1 cellular context compared by ENCODE assay signal in the genomic region with DNA sequence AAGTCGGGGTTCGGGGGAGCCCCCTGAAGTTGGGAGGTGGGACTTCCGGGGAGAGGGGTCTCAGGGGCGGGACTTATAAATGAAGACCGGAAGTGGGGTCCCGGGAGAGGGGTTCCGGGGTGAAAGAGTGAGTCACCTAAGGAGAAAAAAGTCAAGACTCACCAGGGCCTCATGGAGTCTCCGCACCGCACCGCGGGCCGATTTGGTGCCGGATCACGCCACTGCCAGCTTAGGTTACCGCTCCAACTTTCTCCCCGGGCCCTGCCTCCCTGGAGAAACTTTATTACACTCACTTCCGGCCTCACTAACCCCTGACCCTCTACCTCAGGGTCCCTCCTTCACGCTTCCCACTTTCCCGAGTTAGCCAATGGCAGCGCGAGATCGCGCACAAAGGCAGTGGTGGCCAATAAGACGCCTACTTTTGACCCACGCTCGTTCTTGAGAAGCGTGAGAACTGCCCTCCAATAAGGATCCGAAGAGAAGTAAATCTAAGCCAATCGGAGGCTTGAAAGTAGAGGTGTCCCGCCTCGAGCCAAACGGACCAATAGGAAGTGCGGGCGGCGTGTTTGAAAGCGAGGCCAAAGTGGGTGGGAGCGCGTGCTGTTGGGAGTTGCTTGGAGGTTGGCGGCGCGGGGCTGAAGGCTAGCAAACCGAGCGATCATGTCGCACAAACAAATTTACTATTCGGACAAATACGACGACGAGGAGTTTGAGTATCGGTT.
A peak's percentile ranks its signal among the peaks of the same experiment; 100 is the strongest.
TF ChIP-seq lines count a peak whose summit lies in the region.

TSS of gene CKS1B (plus strand) at position 596 of the 722 bp plus-strand sequence. CDS start at position 661, 65 bp downstream.

TF ChIP-seq in HEK293, 187 proteins besides CTCF, POLR2A, EP300 and RAD21 (continued from another document and continues in another):
- TF ChIP-seq ZNF302 (tag by site-specific recombination; IDR thresholded peaks at IDR 0.05; ENCODE audit: low read depth), result no peak
- TF ChIP-seq ZBTB8A (tag by site-specific recombination; IDR thresholded peaks at IDR 0.05), result no peak; the same call in 1 of the 2 replicates
- peak; percentile 75; the same call in 1 of the 2 replicates for TF ChIP-seq ZNF600 (tag by site-specific recombination; IDR thresholded peaks at IDR 0.05)
- TF ChIP-seq ZNF521 (tag by site-specific recombination; IDR thresholded peaks at IDR 0.05), result no peak
- no peak for TF ChIP-seq ZNF664 (tag by site-specific recombination; IDR thresholded peaks at IDR 0.05)
- TF ChIP-seq ZNF157 (tag by site-specific recombination; IDR thresholded peaks at IDR 0.05), result no peak
- TF ChIP-seq YY1 (tag by site-specific recombination; IDR thresholded peaks at IDR 0.05), result no peak
- no peak for TF ChIP-seq REPIN1 (tag by site-specific recombination; IDR thresholded peaks at IDR 0.05; ENCODE audit: low read depth)
- TF ChIP-seq ZNF629 (tag by site-specific recombination; IDR thresholded peaks at IDR 0.05), result no peak; the same call in 1 of the 2 replicates
- peak; percentile 30; the same call in 1 of the 2 replicates for TF ChIP-seq ZBTB21 (tag by site-specific recombination; IDR thresholded peaks at IDR 0.05)
- peak; percentile 83 for TF ChIP-seq ZXDB (tag by site-specific recombination; IDR thresholded peaks at IDR 0.05)
- TF ChIP-seq ZNF549 (tag by site-specific recombination; IDR thresholded peaks at IDR 0.05), result no peak
- TF ChIP-seq ZBTB17 (tag by site-specific recombination; IDR thresholded peaks at IDR 0.05), result no peak
- no peak for TF ChIP-seq ZNF777 (tag by site-specific recombination; IDR thresholded peaks at IDR 0.05; ENCODE audit: borderline replicate concordance)
- TF ChIP-seq ZNF529 (tag by site-specific recombination; IDR thresholded peaks at IDR 0.05; ENCODE audit: insufficient replicate concordance), result no peak
- no peak for TF ChIP-seq GLI4 (tag by site-specific recombination; IDR thresholded peaks at IDR 0.05)
- TF ChIP-seq ZSCAN30 (tag by site-specific recombination; IDR thresholded peaks at IDR 0.05), result no peak
- TF ChIP-seq ZNF555 (tag by site-specific recombination; conservative IDR thresholded peaks at IDR 0.05), result no peak
- no peak for TF ChIP-seq ZNF169 (tag by site-specific recombination; IDR thresholded peaks at IDR 0.05)
- TF ChIP-seq ZNF677 (tag by site-specific recombination; IDR thresholded peaks at IDR 0.05), result no peak
- TF ChIP-seq ZNF133 (tag by site-specific recombination; IDR thresholded peaks at IDR 0.05), result no peak
- no peak for TF ChIP-seq ZNF404 (tag by site-specific recombination; IDR thresholded peaks at IDR 0.05)
- no peak for TF ChIP-seq ZNF701 (tag by site-specific recombination; IDR thresholded peaks at IDR 0.05)
- TF ChIP-seq GLI2 (tag by site-specific recombination; IDR thresholded peaks at IDR 0.05; ENCODE audit: borderline replicate concordance, low read depth), result no peak
- TF ChIP-seq ZNF768 (tag by site-specific recombination; IDR thresholded peaks at IDR 0.05), result no peak
- no peak; the same call in 1 of the 2 replicates for TF ChIP-seq IKZF3 (tag by site-specific recombination; IDR thresholded peaks at IDR 0.05)
- TF ChIP-seq, protein P1, sequence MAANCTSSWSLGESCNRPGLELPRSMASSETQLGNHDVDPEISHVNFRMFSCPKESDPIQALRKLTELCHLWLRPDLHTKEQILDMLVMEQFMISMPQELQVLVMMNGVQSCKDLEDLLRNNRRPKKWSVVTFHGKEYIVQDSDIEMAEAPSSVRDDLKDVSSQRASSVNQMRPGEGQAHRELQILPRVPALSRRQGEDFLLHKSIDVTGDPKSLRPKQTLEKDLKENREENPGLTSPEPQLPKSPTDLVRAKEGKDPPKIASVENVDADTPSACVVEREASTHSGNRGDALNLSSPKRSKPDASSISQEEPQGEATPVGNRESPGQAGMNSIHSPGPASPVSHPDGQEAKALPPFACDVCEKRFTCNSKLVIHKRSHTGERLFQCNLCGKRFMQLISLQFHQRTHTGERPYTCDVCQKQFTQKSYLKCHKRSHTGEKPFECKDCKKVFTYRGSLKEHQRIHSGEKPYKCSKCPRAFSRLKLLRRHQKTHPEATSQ (tag by site-specific recombination; IDR thresholded peaks at IDR 0.05), result no peak
- TF ChIP-seq, protein P2, sequence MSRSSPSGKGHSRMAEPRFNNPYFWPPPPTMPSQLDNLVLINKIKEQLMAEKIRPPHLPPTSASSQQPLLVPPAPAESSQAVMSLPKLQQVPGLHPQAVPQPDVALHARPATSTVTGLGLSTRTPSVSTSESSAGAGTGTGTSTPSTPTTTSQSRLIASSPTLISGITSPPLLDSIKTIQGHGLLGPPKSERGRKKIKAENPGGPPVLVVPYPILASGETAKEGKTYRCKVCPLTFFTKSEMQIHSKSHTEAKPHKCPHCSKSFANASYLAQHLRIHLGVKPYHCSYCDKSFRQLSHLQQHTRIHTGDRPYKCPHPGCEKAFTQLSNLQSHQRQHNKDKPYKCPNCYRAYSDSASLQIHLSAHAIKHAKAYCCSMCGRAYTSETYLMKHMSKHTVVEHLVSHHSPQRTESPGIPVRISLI (tag by site-specific recombination; IDR thresholded peaks at IDR 0.05), result no peak; the same call in 1 of the 2 replicates
- no peak for TF ChIP-seq OVOL3 (tag by site-specific recombination; IDR thresholded peaks at IDR 0.05)
- no peak for TF ChIP-seq ZNF560 (tag by site-specific recombination; IDR thresholded peaks at IDR 0.05; ENCODE audit: borderline replicate concordance)
- no peak for TF ChIP-seq ZFP37 (tag by site-specific recombination; IDR thresholded peaks at IDR 0.05)
- TF ChIP-seq ZSCAN18 (tag by site-specific recombination; IDR thresholded peaks at IDR 0.05), result no peak
- no peak for TF ChIP-seq ZNF138 (tag by site-specific recombination; IDR thresholded peaks at IDR 0.05; ENCODE audit: borderline replicate concordance)
- TF ChIP-seq FEZF1 (tag by site-specific recombination; IDR thresholded peaks at IDR 0.05), result 0 out of 2 replicates have a peak, but pooled peaks have one; percentile 4
- TF ChIP-seq ZBTB11 (tag by site-specific recombination; conservative IDR thresholded peaks at IDR 0.05; ENCODE audit: low read depth), result peak; percentile 92
- TF ChIP-seq ZBTB10 (tag by site-specific recombination; IDR thresholded peaks at IDR 0.05), result peak; percentile 97
- TF ChIP-seq ZNF223 (tag by site-specific recombination; IDR thresholded peaks at IDR 0.05), result no peak
- no peak for TF ChIP-seq ZNF354C (tag by site-specific recombination; IDR thresholded peaks at IDR 0.05; ENCODE audit: borderline replicate concordance, low read depth)
- no peak for TF ChIP-seq ZNF2 (tag by site-specific recombination; IDR thresholded peaks at IDR 0.05)
- no peak for TF ChIP-seq ZNF473 (tag by site-specific recombination; IDR thresholded peaks at IDR 0.05)
- no peak for TF ChIP-seq KLF9 (tag by site-specific recombination; IDR thresholded peaks at IDR 0.05; ENCODE audit: low read depth)
- TF ChIP-seq KLF16 (tag by site-specific recombination; IDR thresholded peaks at IDR 0.05), result no peak; the same call in 1 of the 2 replicates
- no peak for TF ChIP-seq ZFP3 (tag by site-specific recombination; IDR thresholded peaks at IDR 0.05; ENCODE audit: low read depth)
- TF ChIP-seq ZNF18 (tag by site-specific recombination; IDR thresholded peaks at IDR 0.05), result no peak
- TF ChIP-seq, protein P3, sequence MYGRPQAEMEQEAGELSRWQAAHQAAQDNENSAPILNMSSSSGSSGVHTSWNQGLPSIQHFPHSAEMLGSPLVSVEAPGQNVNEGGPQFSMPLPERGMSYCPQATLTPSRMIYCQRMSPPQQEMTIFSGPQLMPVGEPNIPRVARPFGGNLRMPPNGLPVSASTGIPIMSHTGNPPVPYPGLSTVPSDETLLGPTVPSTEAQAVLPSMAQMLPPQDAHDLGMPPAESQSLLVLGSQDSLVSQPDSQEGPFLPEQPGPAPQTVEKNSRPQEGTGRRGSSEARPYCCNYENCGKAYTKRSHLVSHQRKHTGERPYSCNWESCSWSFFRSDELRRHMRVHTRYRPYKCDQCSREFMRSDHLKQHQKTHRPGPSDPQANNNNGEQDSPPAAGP (tag by site-specific recombination; IDR thresholded peaks at IDR 0.05), result peak; percentile 71
- 0 out of 2 replicates have a peak, but pooled peaks have one; percentile 19 for TF ChIP-seq GLIS1 (tag by site-specific recombination; IDR thresholded peaks at IDR 0.05)
- TF ChIP-seq ZNF843 (tag by site-specific recombination; IDR thresholded peaks at IDR 0.05), result peak; percentile 47; the same call in 1 of the 2 replicates
- TF ChIP-seq ZNF837 (tag by site-specific recombination; IDR thresholded peaks at IDR 0.05), result no peak
- no peak for TF ChIP-seq ZNF830 (tag by site-specific recombination; IDR thresholded peaks at IDR 0.05; ENCODE audit: low read depth)
- no peak for TF ChIP-seq ZNF707 (tag by site-specific recombination; IDR thresholded peaks at IDR 0.05)
- TF ChIP-seq ZNF596 (tag by site-specific recombination; IDR thresholded peaks at IDR 0.05), result no peak
- TF ChIP-seq ZFP69B (tag by site-specific recombination; IDR thresholded peaks at IDR 0.05), result no peak
- no peak for TF ChIP-seq ZNF112 (tag by site-specific recombination; IDR thresholded peaks at IDR 0.05)
